Comparison of ENCODE assay signal across 11 cellular contexts in genomic region chr15:58469432-58470353, GRCh38. TPM values are rescaled to one million over a fixed set of nuclear protein-coding genes. Genes with fewer than 3 reads are reported as not detected.
DNase-seq lines count a peak whose midpoint lies in the region; ATAC-seq and TF ChIP-seq lines count a peak whose summit lies in the region.
"Had no signal": no experiment of that assay in that cellular context is flagged by ENCODE, and none has a peak within 500 bp of the region (broad histone marks: within the 10 kb centered on the region; RNA-seq: fewer than 3 reads in every experiment).

No MANE protein-coding gene starts in this region.

- H3K9me3 ChIP-seq in A673 (ENCODE audit: low read depth, low read length, poor library complexity, severe bottlenecking) (no peaks in the 10 kb centered on the region), adrenal gland (replicated peaks in 1 of 3) (no peaks in the 10 kb centered on the region)
- H3K9me3 ChIP-seq: Peyer's patch had no signal

- 67 to 68% (median 68%) methylated on average over 11 of the region's 11 CpGs for WGBS in adrenal gland, 4 donors

- POLR2A ChIA-PET in A673 (lab: Charles Lee; ENCODE audit: low non-redundant PET) = no interaction called here

- H3K4me1 Mint-ChIP-seq in activated T-cell treated with anti-CD3 and anti-CD28 coated beads, Interleukin-2, amount 50 U/mL, for 24 hours (ENCODE audit: low read depth) = peaks cover 58% of the 10 kb centered on the region

- no peak for ATAC-seq in GM21529 (IDR thresholded peaks at IDR 0.05; ENCODE audit: unreplicated experiment)

- no peak for TF ChIP-seq POLR2A in adrenal gland (IDR thresholded peaks at IDR 0.05)

- intact Hi-C loops in A673 (cut with micrococcal nuclease; ENCODE audit: unreplicated experiment) = loop anchor here (5.0 kb wide), 2 partner anchors 137 to 278 kb away; partner anchors contain the start of gene ADAM10
- intact Hi-C loops in adrenal gland (cut with DNase I) = no loop called here

- H3K36me3 ChIP-seq in A673 (ENCODE audit: insufficient read depth, low read length, poor library complexity, severe bottlenecking) = no peaks in the 10 kb centered on the region
- H3K36me3 ChIP-seq in adrenal gland (replicated peaks in 1 of 2) = no peaks in the 10 kb centered on the region
- peaks cover 1% of the 10 kb centered on the region for H3K36me3 ChIP-seq in kidney epithelial cell (ENCODE audit: control insufficient read depth, insufficient read depth, low read length)
- H3K36me3 ChIP-seq: cardiac muscle cell, Peyer's patch had no signal

- no peaks in the 10 kb centered on the region for H3K9me3 Mint-ChIP-seq in activated T-cell treated with anti-CD3 and anti-CD28 coated beads, Interleukin-2, amount 50 U/mL, for 24 hours

- no peaks in the 10 kb centered on the region for H3K27me3 ChIP-seq in A673 (replicated peaks; ENCODE audit: insufficient read depth, low read depth, low read length, poor library complexity)
- no peaks in the 10 kb centered on the region for H3K27me3 ChIP-seq in adrenal gland
- no peaks in the 10 kb centered on the region for H3K27me3 ChIP-seq in kidney epithelial cell (ENCODE audit: control insufficient read depth, insufficient read depth, low read length)
- H3K27me3 ChIP-seq: cardiac muscle cell, Peyer's patch had no signal

- H3K4me3 Mint-ChIP-seq in activated T-cell treated with anti-CD3 and anti-CD28 coated beads, Interleukin-2, amount 50 U/mL, for 24 hours = no peak overlapping the region

- H3K27me3 Mint-ChIP-seq in activated T-cell treated with anti-CD3 and anti-CD28 coated beads, Interleukin-2, amount 50 U/mL, for 24 hours = no peaks in the 10 kb centered on the region

- peak; percentile 93 for DNase-seq in A673 (ENCODE audit: low spot score)
- peak; percentile 98 for DNase-seq in HS-5 (ENCODE audit: low read depth)
- peak in 6 of 7 donors; percentile 57 to 81 (median 74) for DNase-seq in adrenal gland
- DNase-seq in kidney epithelial cell (ENCODE audit: low read depth) = peak; percentile 95
- no peak for DNase-seq in UCSD-AML1 (lab: John Stamatoyannopoulos, UW; ENCODE audit: unreplicated experiment)
- no peak for DNase-seq in NCI-H1092 treated with DMSO at 0.1 percent for 48 hours (lab: John Stamatoyannopoulos, UW)
- DNase-seq in activated T-cell treated with anti-CD3 and anti-CD28 coated beads, Interleukin-2, amount 50 U/mL, for 24 hours = no peak
- DNase-seq: occipital lobe, Peyer's patch had no signal

- CTCF ChIA-PET in A673 (lab: Charles Lee) = interaction anchor here (0.7 kb wide), 1 partner anchor 302 kb away, joined by 6 read pairs; the partner anchor contains the start of gene MINDY2

- H3K27ac ChIP-seq in A673 (ENCODE audit: low read depth, low read length, poor library complexity, severe bottlenecking) = peak overlapping the region; percentile 63
- peak overlapping the region in 1 of 5 donors; percentile 53 for H3K27ac ChIP-seq in adrenal gland
- H3K27ac ChIP-seq: cardiac muscle cell, Peyer's patch had no signal

- TF ChIP-seq CTCF in A673 (conservative IDR thresholded peaks at IDR 0.05; ENCODE audit: low read depth, low read length) (no peak), adrenal gland (IDR thresholded peaks at IDR 0.05) (no peak), kidney epithelial cell (IDR thresholded peaks at IDR 0.05; ENCODE audit: insufficient read depth, low read length, poor library complexity, severe bottlenecking) (no peak)

- H3K27ac Mint-ChIP-seq in activated T-cell treated with anti-CD3 and anti-CD28 coated beads, Interleukin-2, amount 50 U/mL, for 24 hours = no peak overlapping the region

- H3K4me1 ChIP-seq in A673 (ENCODE audit: insufficient read depth, low read length, poor library complexity, severe bottlenecking) (peaks cover 68% of the 10 kb centered on the region), adrenal gland (replicated peaks in 1 of 2) (no peaks in the 10 kb centered on the region)

- no TSS peak for BruUV-seq in A673 (replicated peaks; lab: Mats Ljungman, UMichigan)

- H3K36me3 Mint-ChIP-seq in activated T-cell treated with anti-CD3 and anti-CD28 coated beads, Interleukin-2, amount 50 U/mL, for 24 hours (ENCODE audit: low read depth) = no peaks in the 10 kb centered on the region

- H3K4me3 ChIP-seq in A673 (ENCODE audit: low read depth, low read length, poor library complexity, severe bottlenecking) (no peak overlapping the region), adrenal gland (no peak overlapping the region), kidney epithelial cell (ENCODE audit: low read depth, low read length) (no peak overlapping the region)
- H3K4me3 ChIP-seq: cardiac muscle cell, Peyer's patch had no signal

RNA-seq across cellular contexts. Expression of gene LIPC, which starts 37.9 kb away (rescaled TPM):
- not detected in 2 replicates for total RNA-seq in A673 (2021)
- total RNA-seq in adrenal gland = 1 to 10 TPM in 1 of 8 donors, under 1 TPM in 4, not detected in 3; 0.11 to 1.0 (median 0.18) TPM
- under 1 TPM in 2 of 3 donors, not detected in 1; 0.24 to 0.48 TPM for polyA plus RNA-seq in adrenal gland
- 1.1 and 1.3 TPM in 2 replicates for total RNA-seq in kidney epithelial cell
- total RNA-seq: cardiac muscle cell had no signal
- polyA plus RNA-seq: cardiac muscle cell had no signal

Comparison
In these comparisons a context has a peak if more than half of its experiments do, and no peak if none do; other contexts are left out.
1. DNase-seq: peak in A673 (single experiment), HS-5 (single experiment), adrenal gland (6 of 7) and kidney epithelial cell (single experiment); none in UCSD-AML1 (single experiment), NCI-H1092 treated with DMSO at 0.1 percent for 48 hours (single experiment) and activated T-cell treated with anti-CD3 and anti-CD28 coated beads, Interleukin-2, amount 50 U/mL, for 24 hours (single experiment).